Comparison of ENCODE assay signal across 9 cellular contexts in genomic region chr3:63979093-63979492, GRCh38. TPM values are rescaled to one million over a fixed set of nuclear protein-coding genes. Genes with fewer than 3 reads are reported as not detected.
A peak's percentile ranks its signal among the peaks of the same experiment; 100 is the strongest.
DNase-seq lines count a peak whose midpoint lies in the region; ATAC-seq and TF ChIP-seq lines count a peak whose summit lies in the region.
"Had no signal": no experiment of that assay in that cellular context is flagged by ENCODE, and none has a peak within 500 bp of the region (broad histone marks: within the 10 kb centered on the region; RNA-seq: fewer than 3 reads in every experiment).

No MANE protein-coding gene starts in this region.

- peak; percentile 27 for ATAC-seq in activated naive CD8-positive, alpha-beta T cell treated with anti-CD3 and anti-CD28 coated beads, Interleukin-2, amount 50 U/mL, for 24 hours
- no peak for ATAC-seq in HG03159 (IDR thresholded peaks at IDR 0.05; ENCODE audit: unreplicated experiment)
- ATAC-seq in HG03571 (IDR thresholded peaks at IDR 0.05; ENCODE audit: unreplicated experiment), result no peak

- DNase-seq in activated naive CD4-positive, alpha-beta T cell treated with anti-CD3 and anti-CD28 coated beads, Interleukin-2, amount 50 U/mL, for 16 hours, result no peak
- DNase-seq in activated naive CD8-positive, alpha-beta T cell treated with anti-CD3 and anti-CD28 coated beads, Interleukin-2, amount 50 U/mL, for 24 hours, result no peak
- DNase-seq in kidney tubule cell (ENCODE audit: low spot score), result peak; percentile 71
- DNase-seq in type B pancreatic cell (ENCODE audit: extremely low spot score, unreplicated experiment), result no peak
- no peak for DNase-seq in NCI-H526 (lab: John Stamatoyannopoulos, UW)
- DNase-seq: NCI-H2029 treated with DMSO at 0.1 percent for 48 hours had no signal

- H3K4me3 Mint-ChIP-seq in activated naive CD4-positive, alpha-beta T cell treated with anti-CD3 and anti-CD28 coated beads, Interleukin-2, amount 50 U/mL, for 24 hours, result peak overlapping the region; percentile 83
- peak overlapping the region; percentile 76 for H3K4me3 Mint-ChIP-seq in activated naive CD8-positive, alpha-beta T cell treated with anti-CD3 and anti-CD28 coated beads, Interleukin-2, amount 50 U/mL, for 24 hours
- peak overlapping the region; percentile 33 for H3K4me3 Mint-ChIP-seq in type B pancreatic cell

- peaks cover 91% of the 10 kb centered on the region for H3K4me1 Mint-ChIP-seq in activated naive CD4-positive, alpha-beta T cell treated with anti-CD3 and anti-CD28 coated beads, Interleukin-2, amount 50 U/mL, for 24 hours
- H3K4me1 Mint-ChIP-seq in activated naive CD8-positive, alpha-beta T cell treated with anti-CD3 and anti-CD28 coated beads, Interleukin-2, amount 50 U/mL, for 24 hours, result peaks cover 92% of the 10 kb centered on the region
- peaks cover 23% of the 10 kb centered on the region for H3K4me1 Mint-ChIP-seq in type B pancreatic cell (ENCODE audit: unreplicated experiment)

- peaks cover 13% of the 10 kb centered on the region for H3K36me3 Mint-ChIP-seq in activated naive CD4-positive, alpha-beta T cell treated with anti-CD3 and anti-CD28 coated beads, Interleukin-2, amount 50 U/mL, for 24 hours
- H3K36me3 Mint-ChIP-seq in activated naive CD8-positive, alpha-beta T cell treated with anti-CD3 and anti-CD28 coated beads, Interleukin-2, amount 50 U/mL, for 24 hours (ENCODE audit: low read depth), result peaks cover 33% of the 10 kb centered on the region
- H3K36me3 Mint-ChIP-seq in type B pancreatic cell, result peaks cover 12% of the 10 kb centered on the region

- no peak for TF ChIP-seq CTCF in type B pancreatic cell (conservative IDR thresholded peaks at IDR 0.05)

- no peaks in the 10 kb centered on the region for H3K9me3 Mint-ChIP-seq in activated naive CD4-positive, alpha-beta T cell treated with anti-CD3 and anti-CD28 coated beads, Interleukin-2, amount 50 U/mL, for 24 hours
- H3K9me3 Mint-ChIP-seq in activated naive CD8-positive, alpha-beta T cell treated with anti-CD3 and anti-CD28 coated beads, Interleukin-2, amount 50 U/mL, for 24 hours, result no peaks in the 10 kb centered on the region
- no peaks in the 10 kb centered on the region for H3K9me3 Mint-ChIP-seq in type B pancreatic cell

- H3K27me3 Mint-ChIP-seq in activated naive CD4-positive, alpha-beta T cell treated with anti-CD3 and anti-CD28 coated beads, Interleukin-2, amount 50 U/mL, for 24 hours, result no peaks in the 10 kb centered on the region
- no peaks in the 10 kb centered on the region for H3K27me3 Mint-ChIP-seq in activated naive CD8-positive, alpha-beta T cell treated with anti-CD3 and anti-CD28 coated beads, Interleukin-2, amount 50 U/mL, for 24 hours
- no peaks in the 10 kb centered on the region for H3K27me3 Mint-ChIP-seq in type B pancreatic cell

- peak overlapping the region; percentile 97 for H3K27ac Mint-ChIP-seq in activated naive CD4-positive, alpha-beta T cell treated with anti-CD3 and anti-CD28 coated beads, Interleukin-2, amount 50 U/mL, for 24 hours
- peak overlapping the region; percentile 93 for H3K27ac Mint-ChIP-seq in activated naive CD8-positive, alpha-beta T cell treated with anti-CD3 and anti-CD28 coated beads, Interleukin-2, amount 50 U/mL, for 24 hours
- peak overlapping the region; percentile 71 for H3K27ac Mint-ChIP-seq in type B pancreatic cell

RNA-seq across cellular contexts. Expression of gene PSMD6, which starts 44.2 kb away (rescaled TPM):
- total RNA-seq in type B pancreatic cell (ENCODE audit: low replicate concordance), result 68.1 and 81.4 TPM in 2 replicates

Comparison
In these comparisons a context has a peak if more than half of its experiments do, and no peak if none do; other contexts are left out.
1. H3K4me3 Mint-ChIP-seq: peak in every context shown above with its lines; median percentile 83 in activated naive CD4-positive, alpha-beta T cell treated with anti-CD3 and anti-CD28 coated beads, Interleukin-2, amount 50 U/mL, for 24 hours; 76 in activated naive CD8-positive, alpha-beta T cell treated with anti-CD3 and anti-CD28 coated beads, Interleukin-2, amount 50 U/mL, for 24 hours; 33 in type B pancreatic cell.